1 cellular context compared by ENCODE assay signal in the genomic region with DNA sequence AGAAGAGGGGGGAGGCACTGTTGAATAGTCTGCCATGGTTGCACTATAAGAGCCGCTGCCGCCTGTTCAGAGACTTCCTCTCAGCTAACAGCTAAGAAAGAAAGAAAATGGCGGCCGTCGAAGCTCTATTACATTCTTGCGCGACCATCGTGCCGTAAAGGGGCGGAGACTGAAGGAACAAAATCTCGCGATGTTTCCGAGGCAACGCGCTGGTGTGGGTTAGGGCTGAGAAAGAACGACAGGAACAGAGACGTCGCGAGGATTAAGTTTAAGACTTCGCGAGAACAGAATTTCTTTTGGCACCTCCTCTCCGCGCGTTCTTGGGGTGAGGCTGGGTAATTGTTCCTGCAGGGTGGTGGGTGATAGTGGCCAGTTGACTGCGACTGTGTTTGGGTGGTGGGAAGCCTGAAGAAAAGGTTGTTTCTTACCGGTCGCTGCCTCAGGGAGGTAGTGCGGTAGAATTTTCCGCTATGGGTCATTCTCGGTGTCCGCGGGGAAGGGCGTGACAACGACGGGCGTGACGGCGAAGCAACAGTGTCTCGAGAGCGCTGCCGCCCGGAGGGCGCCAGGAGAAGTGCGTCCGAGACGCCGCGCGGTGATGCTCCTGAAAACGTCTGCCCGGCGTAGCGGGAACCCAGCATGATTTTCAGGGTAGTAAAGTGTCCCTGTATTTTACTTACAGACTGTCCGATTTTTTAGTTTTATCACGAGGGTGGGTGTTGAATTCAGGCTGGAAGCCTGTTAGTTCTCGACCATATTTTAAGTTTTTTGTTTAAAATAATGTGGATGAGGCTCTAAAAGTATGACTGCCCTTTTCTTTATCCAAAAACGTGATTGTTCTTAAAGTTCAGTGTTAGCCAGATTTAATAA.
TF ChIP-seq lines count a peak whose summit lies in the region.

A gene with protein sequence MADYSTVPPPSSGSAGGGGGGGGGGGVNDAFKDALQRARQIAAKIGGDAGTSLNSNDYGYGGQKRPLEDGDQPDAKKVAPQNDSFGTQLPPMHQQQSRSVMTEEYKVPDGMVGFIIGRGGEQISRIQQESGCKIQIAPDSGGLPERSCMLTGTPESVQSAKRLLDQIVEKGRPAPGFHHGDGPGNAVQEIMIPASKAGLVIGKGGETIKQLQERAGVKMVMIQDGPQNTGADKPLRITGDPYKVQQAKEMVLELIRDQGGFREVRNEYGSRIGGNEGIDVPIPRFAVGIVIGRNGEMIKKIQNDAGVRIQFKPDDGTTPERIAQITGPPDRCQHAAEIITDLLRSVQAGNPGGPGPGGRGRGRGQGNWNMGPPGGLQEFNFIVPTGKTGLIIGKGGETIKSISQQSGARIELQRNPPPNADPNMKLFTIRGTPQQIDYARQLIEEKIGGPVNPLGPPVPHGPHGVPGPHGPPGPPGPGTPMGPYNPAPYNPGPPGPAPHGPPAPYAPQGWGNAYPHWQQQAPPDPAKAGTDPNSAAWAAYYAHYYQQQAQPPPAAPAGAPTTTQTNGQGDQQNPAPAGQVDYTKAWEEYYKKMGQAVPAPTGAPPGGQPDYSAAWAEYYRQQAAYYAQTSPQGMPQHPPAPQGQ (minus strand): TSS at position 104 of the 870 bp plus-strand sequence. CDS start 68 bp downstream, at position 36.

TF ChIP-seq in H1, 55 proteins besides CTCF, POLR2A, EP300 and RAD21:
- TF ChIP-seq BCL11A (IDR thresholded peaks at IDR 0.05; ENCODE audit: low read depth in 2 of 2, low read length in 2 of 2) (no peak), POLR2AphosphoS5 (IDR thresholded peaks at IDR 0.05; ENCODE audit: low read depth, low read length) (peak; percentile 99), GABPA (IDR thresholded peaks at IDR 0.05; ENCODE audit: borderline replicate concordance, insufficient read depth, low read length) (no peak), RBBP5 (IDR thresholded peaks at IDR 0.05; ENCODE audit: borderline replicate concordance, low read depth, low read length) (peak; percentile 78; the same call in 1 of the 2 replicates), CBX8 (IDR thresholded peaks at IDR 0.05; ENCODE audit: borderline replicate concordance, low read depth, low read length) (no peak), TEAD4 (IDR thresholded peaks at IDR 0.05; ENCODE audit: low read depth, low read length) (peak; percentile 26; the same call in 1 of the 2 replicates), ZNF274 (IDR thresholded peaks at IDR 0.05; ENCODE audit: borderline replicate concordance, extremely low read depth, low read length) (no peak), EGR1 (IDR thresholded peaks at IDR 0.05; ENCODE audit: borderline replicate concordance, low read depth, low read length) (no peak), YY1 (IDR thresholded peaks at IDR 0.05; ENCODE audit: low read depth, low read length) (peak; percentile 97), FOSL1 (IDR thresholded peaks at IDR 0.05; ENCODE audit: insufficient read depth, low read depth, low read length) (no peak), RXRA (IDR thresholded peaks at IDR 0.05; ENCODE audit: insufficient read depth, low read depth, low read length) (no peak), HDAC6 (IDR thresholded peaks at IDR 0.05; ENCODE audit: low read depth, low read length) (no peak), JUN (IDR thresholded peaks at IDR 0.05; ENCODE audit: low read depth, low read length) (no peak), PHF8 (conservative IDR thresholded peaks at IDR 0.05; ENCODE audit: low read depth, low read length) (peak; percentile 98), POU5F1 (IDR thresholded peaks at IDR 0.05; ENCODE audit: low read depth, low read length) (no peak), TAF1 (IDR thresholded peaks at IDR 0.05; ENCODE audit: low read depth, low read length) (peak; percentile 95), RNF2 (IDR thresholded peaks at IDR 0.05; ENCODE audit: borderline replicate concordance, low read depth, low read length, missing control alignments, poor library complexity, severe bottlenecking) (no peak), SIRT6 (IDR thresholded peaks at IDR 0.05; ENCODE audit: low read length) (no peak), SIN3A (conservative IDR thresholded peaks at IDR 0.05 in 1 of 2, IDR thresholded peaks at IDR 0.05 in 1 of 2; ENCODE audit: low read depth in 1 of 2, low read length in 2 of 2) (peak; percentile 17 to 50; a peak in 1 of 4 replicates), JUND (IDR thresholded peaks at IDR 0.05; ENCODE audit: low read length) (0 out of 2 replicates have a peak, but pooled peaks have one; percentile 15), CTBP2 (IDR thresholded peaks at IDR 0.05; ENCODE audit: borderline replicate concordance, insufficient read depth, insufficient read length, low read length) (no peak), CHD1 (IDR thresholded peaks at IDR 0.05; ENCODE audit: low read depth, low read length) (no peak), SUZ12 (IDR thresholded peaks at IDR 0.05; ENCODE audit: low read length) (no peak), RFX5 (IDR thresholded peaks at IDR 0.05; ENCODE audit: borderline replicate concordance, low read depth, low read length) (no peak), TAF7 (optimal IDR thresholded peaks at IDR 0.05; ENCODE audit: borderline replicate concordance, low read depth, low read length) (peak; percentile 89), CHD2 (IDR thresholded peaks at IDR 0.05; ENCODE audit: low read length) (peak; percentile 97), BACH1 (IDR thresholded peaks at IDR 0.05; ENCODE audit: low read length) (peak; percentile 64; the same call in 1 of the 2 replicates), BRCA1 (IDR thresholded peaks at IDR 0.05; ENCODE audit: low read depth, low read length) (peak; percentile 85), TCF12 (IDR thresholded peaks at IDR 0.05; ENCODE audit: low read depth, low read length) (0 out of 2 replicates have a peak, but pooled peaks have one; percentile 61), HDAC2 (IDR thresholded peaks at IDR 0.05; ENCODE audit: borderline replicate concordance in 1 of 2, low read depth in 2 of 2, low read length in 2 of 2) (peak in 1 of 2 experiments; percentile 73; a peak in 1 of 4 replicates), SP1 (IDR thresholded peaks at IDR 0.05; ENCODE audit: low read depth, low read length) (no peak), CREB1 (IDR thresholded peaks at IDR 0.05) (peak; percentile 75), GTF2F1 (IDR thresholded peaks at IDR 0.05; ENCODE audit: borderline replicate concordance, low read depth, low read length) (peak; percentile 14; the same call in 1 of the 2 replicates), ASH2L (IDR thresholded peaks at IDR 0.05; ENCODE audit: low read length) (peak; percentile 87), SIX5 (IDR thresholded peaks at IDR 0.05; ENCODE audit: low read depth, low read length) (no peak), SP4 (IDR thresholded peaks at IDR 0.05; ENCODE audit: low read length) (peak; percentile 36; the same call in 1 of the 2 replicates), TBP (IDR thresholded peaks at IDR 0.05; ENCODE audit: low read depth, low read length) (peak; percentile 93), KDM4A (IDR thresholded peaks at IDR 0.05; ENCODE audit: low read depth, low read length, severe bottlenecking) (peak; percentile 64), SAP30 (IDR thresholded peaks at IDR 0.05; ENCODE audit: insufficient read depth, insufficient replicate concordance, low read length) (no peak)
- TF ChIP-seq, protein P1, sequence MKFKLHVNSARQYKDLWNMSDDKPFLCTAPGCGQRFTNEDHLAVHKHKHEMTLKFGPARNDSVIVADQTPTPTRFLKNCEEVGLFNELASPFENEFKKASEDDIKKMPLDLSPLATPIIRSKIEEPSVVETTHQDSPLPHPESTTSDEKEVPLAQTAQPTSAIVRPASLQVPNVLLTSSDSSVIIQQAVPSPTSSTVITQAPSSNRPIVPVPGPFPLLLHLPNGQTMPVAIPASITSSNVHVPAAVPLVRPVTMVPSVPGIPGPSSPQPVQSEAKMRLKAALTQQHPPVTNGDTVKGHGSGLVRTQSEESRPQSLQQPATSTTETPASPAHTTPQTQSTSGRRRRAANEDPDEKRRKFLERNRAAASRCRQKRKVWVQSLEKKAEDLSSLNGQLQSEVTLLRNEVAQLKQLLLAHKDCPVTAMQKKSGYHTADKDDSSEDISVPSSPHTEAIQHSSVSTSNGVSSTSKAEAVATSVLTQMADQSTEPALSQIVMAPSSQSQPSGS (IDR thresholded peaks at IDR 0.05; ENCODE audit: low read length) = 0 out of 2 replicates have a peak, but pooled peaks have one; percentile 74
- TF ChIP-seq, protein P2, sequence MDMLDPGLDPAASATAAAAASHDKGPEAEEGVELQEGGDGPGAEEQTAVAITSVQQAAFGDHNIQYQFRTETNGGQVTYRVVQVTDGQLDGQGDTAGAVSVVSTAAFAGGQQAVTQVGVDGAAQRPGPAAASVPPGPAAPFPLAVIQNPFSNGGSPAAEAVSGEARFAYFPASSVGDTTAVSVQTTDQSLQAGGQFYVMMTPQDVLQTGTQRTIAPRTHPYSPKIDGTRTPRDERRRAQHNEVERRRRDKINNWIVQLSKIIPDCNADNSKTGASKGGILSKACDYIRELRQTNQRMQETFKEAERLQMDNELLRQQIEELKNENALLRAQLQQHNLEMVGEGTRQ (IDR thresholded peaks at IDR 0.05; ENCODE audit: low read length) = no peak
- TF ChIP-seq, protein P3, sequence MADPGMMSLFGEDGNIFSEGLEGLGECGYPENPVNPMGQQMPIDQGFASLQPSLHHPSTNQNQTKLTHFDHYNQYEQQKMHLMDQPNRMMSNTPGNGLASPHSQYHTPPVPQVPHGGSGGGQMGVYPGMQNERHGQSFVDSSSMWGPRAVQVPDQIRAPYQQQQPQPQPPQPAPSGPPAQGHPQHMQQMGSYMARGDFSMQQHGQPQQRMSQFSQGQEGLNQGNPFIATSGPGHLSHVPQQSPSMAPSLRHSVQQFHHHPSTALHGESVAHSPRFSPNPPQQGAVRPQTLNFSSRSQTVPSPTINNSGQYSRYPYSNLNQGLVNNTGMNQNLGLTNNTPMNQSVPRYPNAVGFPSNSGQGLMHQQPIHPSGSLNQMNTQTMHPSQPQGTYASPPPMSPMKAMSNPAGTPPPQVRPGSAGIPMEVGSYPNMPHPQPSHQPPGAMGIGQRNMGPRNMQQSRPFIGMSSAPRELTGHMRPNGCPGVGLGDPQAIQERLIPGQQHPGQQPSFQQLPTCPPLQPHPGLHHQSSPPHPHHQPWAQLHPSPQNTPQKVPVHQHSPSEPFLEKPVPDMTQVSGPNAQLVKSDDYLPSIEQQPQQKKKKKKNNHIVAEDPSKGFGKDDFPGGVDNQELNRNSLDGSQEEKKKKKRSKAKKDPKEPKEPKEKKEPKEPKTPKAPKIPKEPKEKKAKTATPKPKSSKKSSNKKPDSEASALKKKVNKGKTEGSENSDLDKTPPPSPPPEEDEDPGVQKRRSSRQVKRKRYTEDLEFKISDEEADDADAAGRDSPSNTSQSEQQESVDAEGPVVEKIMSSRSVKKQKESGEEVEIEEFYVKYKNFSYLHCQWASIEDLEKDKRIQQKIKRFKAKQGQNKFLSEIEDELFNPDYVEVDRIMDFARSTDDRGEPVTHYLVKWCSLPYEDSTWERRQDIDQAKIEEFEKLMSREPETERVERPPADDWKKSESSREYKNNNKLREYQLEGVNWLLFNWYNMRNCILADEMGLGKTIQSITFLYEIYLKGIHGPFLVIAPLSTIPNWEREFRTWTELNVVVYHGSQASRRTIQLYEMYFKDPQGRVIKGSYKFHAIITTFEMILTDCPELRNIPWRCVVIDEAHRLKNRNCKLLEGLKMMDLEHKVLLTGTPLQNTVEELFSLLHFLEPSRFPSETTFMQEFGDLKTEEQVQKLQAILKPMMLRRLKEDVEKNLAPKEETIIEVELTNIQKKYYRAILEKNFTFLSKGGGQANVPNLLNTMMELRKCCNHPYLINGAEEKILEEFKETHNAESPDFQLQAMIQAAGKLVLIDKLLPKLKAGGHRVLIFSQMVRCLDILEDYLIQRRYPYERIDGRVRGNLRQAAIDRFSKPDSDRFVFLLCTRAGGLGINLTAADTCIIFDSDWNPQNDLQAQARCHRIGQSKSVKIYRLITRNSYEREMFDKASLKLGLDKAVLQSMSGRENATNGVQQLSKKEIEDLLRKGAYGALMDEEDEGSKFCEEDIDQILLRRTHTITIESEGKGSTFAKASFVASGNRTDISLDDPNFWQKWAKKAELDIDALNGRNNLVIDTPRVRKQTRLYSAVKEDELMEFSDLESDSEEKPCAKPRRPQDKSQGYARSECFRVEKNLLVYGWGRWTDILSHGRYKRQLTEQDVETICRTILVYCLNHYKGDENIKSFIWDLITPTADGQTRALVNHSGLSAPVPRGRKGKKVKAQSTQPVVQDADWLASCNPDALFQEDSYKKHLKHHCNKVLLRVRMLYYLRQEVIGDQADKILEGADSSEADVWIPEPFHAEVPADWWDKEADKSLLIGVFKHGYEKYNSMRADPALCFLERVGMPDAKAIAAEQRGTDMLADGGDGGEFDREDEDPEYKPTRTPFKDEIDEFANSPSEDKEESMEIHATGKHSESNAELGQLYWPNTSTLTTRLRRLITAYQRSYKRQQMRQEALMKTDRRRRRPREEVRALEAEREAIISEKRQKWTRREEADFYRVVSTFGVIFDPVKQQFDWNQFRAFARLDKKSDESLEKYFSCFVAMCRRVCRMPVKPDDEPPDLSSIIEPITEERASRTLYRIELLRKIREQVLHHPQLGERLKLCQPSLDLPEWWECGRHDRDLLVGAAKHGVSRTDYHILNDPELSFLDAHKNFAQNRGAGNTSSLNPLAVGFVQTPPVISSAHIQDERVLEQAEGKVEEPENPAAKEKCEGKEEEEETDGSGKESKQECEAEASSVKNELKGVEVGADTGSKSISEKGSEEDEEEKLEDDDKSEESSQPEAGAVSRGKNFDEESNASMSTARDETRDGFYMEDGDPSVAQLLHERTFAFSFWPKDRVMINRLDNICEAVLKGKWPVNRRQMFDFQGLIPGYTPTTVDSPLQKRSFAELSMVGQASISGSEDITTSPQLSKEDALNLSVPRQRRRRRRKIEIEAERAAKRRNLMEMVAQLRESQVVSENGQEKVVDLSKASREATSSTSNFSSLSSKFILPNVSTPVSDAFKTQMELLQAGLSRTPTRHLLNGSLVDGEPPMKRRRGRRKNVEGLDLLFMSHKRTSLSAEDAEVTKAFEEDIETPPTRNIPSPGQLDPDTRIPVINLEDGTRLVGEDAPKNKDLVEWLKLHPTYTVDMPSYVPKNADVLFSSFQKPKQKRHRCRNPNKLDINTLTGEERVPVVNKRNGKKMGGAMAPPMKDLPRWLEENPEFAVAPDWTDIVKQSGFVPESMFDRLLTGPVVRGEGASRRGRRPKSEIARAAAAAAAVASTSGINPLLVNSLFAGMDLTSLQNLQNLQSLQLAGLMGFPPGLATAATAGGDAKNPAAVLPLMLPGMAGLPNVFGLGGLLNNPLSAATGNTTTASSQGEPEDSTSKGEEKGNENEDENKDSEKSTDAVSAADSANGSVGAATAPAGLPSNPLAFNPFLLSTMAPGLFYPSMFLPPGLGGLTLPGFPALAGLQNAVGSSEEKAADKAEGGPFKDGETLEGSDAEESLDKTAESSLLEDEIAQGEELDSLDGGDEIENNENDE (IDR thresholded peaks at IDR 0.05; ENCODE audit: insufficient replicate concordance, low read length) = no peak
- TF ChIP-seq, protein P4, sequence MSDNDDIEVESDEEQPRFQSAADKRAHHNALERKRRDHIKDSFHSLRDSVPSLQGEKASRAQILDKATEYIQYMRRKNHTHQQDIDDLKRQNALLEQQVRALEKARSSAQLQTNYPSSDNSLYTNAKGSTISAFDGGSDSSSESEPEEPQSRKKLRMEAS (IDR thresholded peaks at IDR 0.05) = peak; percentile 43
